In the genomic region with DNA sequence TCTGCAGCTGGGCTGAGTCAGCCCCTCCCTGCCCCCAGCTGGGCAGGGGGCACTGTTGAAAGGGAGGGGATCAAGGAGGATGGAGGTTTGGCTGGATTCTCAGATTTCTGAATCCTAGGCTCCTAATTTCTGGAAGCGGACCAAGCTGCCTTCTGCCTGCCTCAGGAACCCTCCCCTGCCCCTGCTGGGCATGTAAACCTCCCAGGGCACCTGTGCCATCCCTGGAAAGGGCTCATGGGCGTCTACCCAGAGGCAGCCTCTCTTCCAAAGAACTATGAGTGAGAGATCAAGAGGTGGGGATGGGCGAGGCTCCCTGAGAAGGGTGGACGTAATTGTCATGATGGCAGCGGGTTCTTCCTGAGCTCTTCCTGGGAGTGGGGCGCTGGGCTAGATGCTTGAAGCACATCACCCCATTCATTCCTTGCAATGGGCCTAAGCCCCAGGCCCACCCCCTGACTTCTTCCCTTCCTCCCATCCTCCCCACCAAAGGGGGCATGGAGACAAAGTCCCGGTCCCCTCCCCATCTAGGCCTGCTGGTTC, we compare ENCODE assay signal across 27 cellular contexts. TPM values are rescaled to one million over a fixed set of nuclear protein-coding genes. Genes with fewer than 3 reads are reported as not detected.
A peak's percentile ranks its signal among the peaks of the same experiment; 100 is the strongest.
DNase-seq lines count a peak whose midpoint lies in the region; ATAC-seq, FAIRE-seq and TF ChIP-seq lines count a peak whose summit lies in the region.
"Had no signal": no experiment of that assay in that cellular context is flagged by ENCODE, and none has a peak within 500 bp of the region (broad histone marks: within the 10 kb centered on the region; RNA-seq: fewer than 3 reads in every experiment).

No MANE protein-coding gene starts in this region.

- DNase-seq in SK-N-SH = no peak
- DNase-seq in RWPE2 (ENCODE audit: low spot score) = peak; percentile 56
- DNase-seq in neural progenitor cell (ENCODE audit: low spot score) = peak; percentile 47
- no peak for DNase-seq in stimulated activated naive B cell treated with anti-CD40 and anti-IgM and Interleukin-4, amounts not matched to agents 10 μg/mL and 1 μg/mL and 100 μg/mL, for 72 hours
- DNase-seq in chondrocyte (ENCODE audit: low spot score) = no peak
- no peak for DNase-seq in HTR-8/SVneo (ENCODE audit: insufficient read length, low spot score)
- DNase-seq: 8988T; activated CD4-positive, alpha-beta T cell treated with anti-CD3 and anti-CD28 coated beads, Interleukin-2, amount 50 U/mL, for 4 hours; activated CD8-positive, alpha-beta memory T cell treated with anti-CD3 and anti-CD28 coated beads, Interleukin-2, amount 50 U/mL, for 4 hours; CD8-positive, alpha-beta memory T cell; DMS153; effector memory CD8-positive, alpha-beta T cell; naive thymus-derived CD4-positive, alpha-beta T cell; NCI-H1694; stomach; T-helper 9 cell had no signal

- H4K20me1 ChIP-seq in SK-N-SH (ENCODE audit: insufficient read depth) (no peaks in the 10 kb centered on the region), neural progenitor cell (ENCODE audit: low read depth) (no peaks in the 10 kb centered on the region)

- H3K4me3 Mint-ChIP-seq in neural progenitor cell (peak overlapping the region; percentile 33), chondrocyte (ENCODE audit: unreplicated experiment) (no peak overlapping the region)
- H3K4me3 Mint-ChIP-seq in stimulated activated naive B cell treated with anti-CD40 and anti-IgM and Interleukin-4, amounts not matched to agents 10 μg/mL and 1 μg/mL and 100 μg/mL, for 72 hours = no peak overlapping the region
- H3K4me3 Mint-ChIP-seq: activated naive CD8-positive, alpha-beta T cell; CD8-positive, alpha-beta memory T cell; effector memory CD8-positive, alpha-beta T cell; mesothelial cell of epicardium; naive thymus-derived CD4-positive, alpha-beta T cell; type B pancreatic cell; WTC11 had no signal

- FAIRE-seq in HTR-8/SVneo (lab: Jason Lieb, UNC) = no peak
- FAIRE-seq: K562 had no signal

- H3K27ac ChIP-seq in SK-N-SH (ENCODE audit: low read depth in 2 of 2, low read length in 1 of 2) = peak overlapping the region in 1 of 2 experiments; percentile 53; a peak in 2 of 4 replicates
- H3K27ac ChIP-seq in RWPE2 (ENCODE audit: poor library complexity, severe bottlenecking) = no peak overlapping the region
- no peak overlapping the region for H3K27ac ChIP-seq in neural progenitor cell
- H3K27ac ChIP-seq: hepatocyte, ovary had no signal

- H3K27me3 Mint-ChIP-seq in neural progenitor cell (ENCODE audit: insufficient read depth, low read depth) (peaks cover 4% of the 10 kb centered on the region), chondrocyte (ENCODE audit: low read depth) (no peaks in the 10 kb centered on the region)
- H3K27me3 Mint-ChIP-seq in stimulated activated naive B cell treated with anti-CD40 and anti-IgM and Interleukin-4, amounts not matched to agents 10 μg/mL and 1 μg/mL and 100 μg/mL, for 72 hours = peaks cover 6 to 8% of the 10 kb centered on the region in 2 donors

- no peak for TF ChIP-seq CTCF in SK-N-SH (IDR thresholded peaks at IDR 0.05)
- TF ChIP-seq CTCF in RWPE2 (IDR thresholded peaks at IDR 0.05; ENCODE audit: poor library complexity, severe bottlenecking) = no peak
- no peak for TF ChIP-seq CTCF in neural progenitor cell (IDR thresholded peaks at IDR 0.05)
- TF ChIP-seq CTCF in chondrocyte (IDR thresholded peaks at IDR 0.05) = no peak

- H3K36me3 Mint-ChIP-seq in neural progenitor cell (no peaks in the 10 kb centered on the region), chondrocyte (ENCODE audit: low read depth) (no peaks in the 10 kb centered on the region)
- no peaks in the 10 kb centered on the region for H3K36me3 Mint-ChIP-seq in stimulated activated naive B cell treated with anti-CD40 and anti-IgM and Interleukin-4, amounts not matched to agents 10 μg/mL and 1 μg/mL and 100 μg/mL, for 72 hours
- H3K36me3 Mint-ChIP-seq: activated naive CD8-positive, alpha-beta T cell; CD8-positive, alpha-beta memory T cell; mesothelial cell of epicardium; naive thymus-derived CD4-positive, alpha-beta T cell; type B pancreatic cell; WTC11 had no signal

- H3K36me3 ChIP-seq in SK-N-SH (replicated peaks in 1 of 2; ENCODE audit: control insufficient read depth in 1 of 2, insufficient read depth in 2 of 2, low read length in 1 of 2) (no peaks in the 10 kb centered on the region), RWPE2 (ENCODE audit: low read depth) (no peaks in the 10 kb centered on the region), neural progenitor cell (no peaks in the 10 kb centered on the region)
- H3K36me3 ChIP-seq: ovary had no signal

- no peaks in the 10 kb centered on the region for H3K9me2 ChIP-seq in SK-N-SH

- H3K9me3 Mint-ChIP-seq in neural progenitor cell (no peaks in the 10 kb centered on the region), chondrocyte (ENCODE audit: low read depth) (no peaks in the 10 kb centered on the region)
- H3K9me3 Mint-ChIP-seq in stimulated activated naive B cell treated with anti-CD40 and anti-IgM and Interleukin-4, amounts not matched to agents 10 μg/mL and 1 μg/mL and 100 μg/mL, for 72 hours = no peaks in the 10 kb centered on the region
- H3K9me3 Mint-ChIP-seq: CD8-positive, alpha-beta memory T cell; effector memory CD8-positive, alpha-beta T cell; mesothelial cell of epicardium; naive thymus-derived CD4-positive, alpha-beta T cell; type B pancreatic cell; WTC11 had no signal

- 93% methylated on average over 6 of the region's 7 CpGs for WGBS in SK-N-SH (ENCODE audit: low lambda C conversion rate)

- no peak for TF ChIP-seq EP300 in SK-N-SH (IDR thresholded peaks at IDR 0.05; ENCODE audit: borderline replicate concordance in 1 of 2, low read depth in 1 of 2, low read length in 1 of 2)

- peaks cover 14 to 48% of the 10 kb centered on the region in 2 experiments; a peak in 3 of 4 replicates for H3K4me1 ChIP-seq in SK-N-SH (ENCODE audit: control insufficient read depth in 1 of 2, insufficient read depth in 2 of 2, low read depth in 1 of 2, low read length in 1 of 2)
- H3K4me1 ChIP-seq in RWPE2 (ENCODE audit: insufficient read depth, poor library complexity, severe bottlenecking) = peaks cover 4% of the 10 kb centered on the region
- H3K4me1 ChIP-seq in neural progenitor cell = peaks cover 15% of the 10 kb centered on the region
- H3K4me1 ChIP-seq: body of pancreas had no signal

- H3K9me3 ChIP-seq in SK-N-SH (no peaks in the 10 kb centered on the region), RWPE2 (ENCODE audit: severe bottlenecking) (no peaks in the 10 kb centered on the region), neural progenitor cell (ENCODE audit: low read depth) (no peaks in the 10 kb centered on the region)
- H3K9me3 ChIP-seq: body of pancreas, left lung, ovary, stomach had no signal

- no peak overlapping the region for H3K9ac ChIP-seq in SK-N-SH
- no peak overlapping the region for H3K9ac ChIP-seq in neural progenitor cell

- H3K4me2 ChIP-seq in SK-N-SH (peak overlapping the region; percentile 65), neural progenitor cell (peak overlapping the region; percentile 23)
- H3K4me2 ChIP-seq: hepatocyte had no signal

- no peaks in the 10 kb centered on the region for H3K79me2 ChIP-seq in SK-N-SH (ENCODE audit: insufficient read depth)
- H3K79me2 ChIP-seq in neural progenitor cell (ENCODE audit: low read depth) = no peaks in the 10 kb centered on the region
- H3K79me2 ChIP-seq: hepatocyte had no signal

- no peak for ATAC-seq in SK-N-SH treated with all-trans-retinoic acid at 6 μM for 48 hours
- ATAC-seq in RWPE2 (ENCODE audit: low read depth) = no peak
- ATAC-seq in stimulated activated naive B cell treated with anti-CD40 and anti-IgM and Interleukin-4, amounts not matched to agents 10 μg/mL and 1 μg/mL and 100 μg/mL, for 72 hours (replicated peaks) = no peak
- ATAC-seq in HG03432 (IDR thresholded peaks at IDR 0.05; ENCODE audit: unreplicated experiment) = no peak
- ATAC-seq: effector memory CD8-positive, alpha-beta T cell; naive thymus-derived CD4-positive, alpha-beta T cell had no signal

- no peaks in the 10 kb centered on the region for H3K27me3 ChIP-seq in SK-N-SH (ENCODE audit: insufficient read depth)
- no peaks in the 10 kb centered on the region for H3K27me3 ChIP-seq in RWPE2 (ENCODE audit: insufficient read depth, poor library complexity, severe bottlenecking)
- H3K27me3 ChIP-seq in neural progenitor cell = no peaks in the 10 kb centered on the region
- H3K27me3 ChIP-seq: body of pancreas, hepatocyte, left lung, ovary, stomach had no signal

- H3K4me1 Mint-ChIP-seq in neural progenitor cell = peaks cover 18% of the 10 kb centered on the region
- peaks cover 35 to 45% of the 10 kb centered on the region in 2 donors for H3K4me1 Mint-ChIP-seq in stimulated activated naive B cell treated with anti-CD40 and anti-IgM and Interleukin-4, amounts not matched to agents 10 μg/mL and 1 μg/mL and 100 μg/mL, for 72 hours
- H3K4me1 Mint-ChIP-seq in chondrocyte (ENCODE audit: low read depth) = peaks cover 42% of the 10 kb centered on the region
- H3K4me1 Mint-ChIP-seq: WTC11 had no signal

- no peak overlapping the region for H3K27ac Mint-ChIP-seq in neural progenitor cell
- H3K27ac Mint-ChIP-seq in stimulated activated naive B cell treated with anti-CD40 and anti-IgM and Interleukin-4, amounts not matched to agents 10 μg/mL and 1 μg/mL and 100 μg/mL, for 72 hours = peak overlapping the region; percentile 89
- H3K27ac Mint-ChIP-seq in chondrocyte (ENCODE audit: unreplicated experiment) = no peak overlapping the region
- H3K27ac Mint-ChIP-seq: activated naive CD8-positive, alpha-beta T cell; CD8-positive, alpha-beta memory T cell; effector memory CD8-positive, alpha-beta T cell; mesothelial cell of epicardium; naive thymus-derived CD4-positive, alpha-beta T cell; type B pancreatic cell; WTC11 had no signal

- POLR2A ChIA-PET in SK-N-SH (lab: Yijun Ruan, JAX) = no interaction called here

- H3K4me3 ChIP-seq in SK-N-SH (ENCODE audit: low read depth in 2 of 2, low read length in 1 of 2) (no peak overlapping the region), RWPE2 (ENCODE audit: severe bottlenecking) (no peak overlapping the region), neural progenitor cell (no peak overlapping the region)
- H3K4me3 ChIP-seq: body of pancreas, hepatocyte, K562, left lung, ovary, stomach had no signal

- CTCF ChIA-PET in SK-N-SH (lab: Yijun Ruan, JAX) = interaction anchor here (1.1 to 1.5 kb wide), 2 partner anchors 66 to 428 kb away, joined by 3 to 4 read pairs; no protein-coding TSS in a partner anchor

- TF ChIP-seq RAD21 in SK-N-SH (IDR thresholded peaks at IDR 0.05; ENCODE audit: low read length) = no peak

- H3F3A ChIP-seq in SK-N-SH (replicated peaks; ENCODE audit: insufficient read depth) = peaks cover 6% of the 10 kb centered on the region
- H3F3A ChIP-seq in neural progenitor cell (ENCODE audit: low read depth) = no peaks in the 10 kb centered on the region

- H2AFZ ChIP-seq in SK-N-SH (ENCODE audit: low read depth) (peak overlapping the region; percentile 86; the same call in 1 of the 2 replicates), neural progenitor cell (replicated peaks) (peak overlapping the region; percentile 69)
- H2AFZ ChIP-seq: hepatocyte had no signal

RNA-seq across cellular contexts. Expression of gene CSF1R, which starts 21.6 kb away (rescaled TPM):
- polyA plus RNA-seq in SK-N-SH (2012; rRNA removed) = 0.15 and 0.25 TPM in 2 replicates
- 0.10 and 0.30 TPM in 2 replicates for polyA plus RNA-seq in SK-N-SH (2012; cell fraction: cytosol; rRNA removed)
- 0.49 and 0.69 TPM in 2 replicates for polyA plus RNA-seq in SK-N-SH (2012; cell fraction: nucleus; rRNA removed)
- total RNA-seq in neural progenitor cell (ENCODE audit: low replicate concordance) (not detected in 2 replicates), chondrocyte (0.62 to 1.7 TPM (median 0.65 TPM) in 3 replicates)

Comparison
In these comparisons a context has a peak if more than half of its experiments do, and no peak if none do; other contexts are left out.
1. DNase-seq: peak in RWPE2 (single experiment) and neural progenitor cell (single experiment); none in SK-N-SH (single experiment), stimulated activated naive B cell treated with anti-CD40 and anti-IgM and Interleukin-4, amounts not matched to agents 10 μg/mL and 1 μg/mL and 100 μg/mL, for 72 hours (single experiment), chondrocyte (single experiment) and HTR-8/SVneo (single experiment).